Comparison of ENCODE assay signal across 11 cellular contexts in the genomic region with DNA sequence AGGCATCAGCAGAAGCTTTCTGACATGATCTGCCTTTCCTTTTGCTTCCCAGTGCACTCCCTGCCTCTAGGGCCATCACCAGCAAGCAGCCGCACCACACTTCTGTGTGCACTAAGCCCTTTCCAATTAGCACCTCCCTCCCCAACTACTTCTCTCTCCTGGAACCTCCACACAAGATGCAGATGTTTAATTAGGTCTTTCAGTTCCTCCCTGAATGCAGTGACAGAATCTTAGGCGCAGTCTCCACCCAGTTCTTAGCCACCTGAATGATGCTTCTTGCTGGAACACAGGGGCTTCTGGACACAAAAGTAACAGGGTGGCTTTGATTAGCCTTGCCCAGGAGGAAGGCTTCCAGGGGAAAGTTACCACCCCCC. TPM values are rescaled to one million over a fixed set of nuclear protein-coding genes. Genes with fewer than 3 reads are reported as not detected.
DNase-seq lines count a peak whose midpoint lies in the region; ATAC-seq and TF ChIP-seq lines count a peak whose summit lies in the region.
"Had no signal": no experiment of that assay in that cellular context is flagged by ENCODE, and none has a peak within 500 bp of the region (broad histone marks: within the 10 kb centered on the region; RNA-seq: fewer than 3 reads in every experiment).

No MANE protein-coding gene starts in this region.

- ATAC-seq in GM19463 (IDR thresholded peaks at IDR 0.05; ENCODE audit: unreplicated experiment) (peak; percentile 93), HG03025 (IDR thresholded peaks at IDR 0.05; ENCODE audit: low FRiP score, unreplicated experiment) (peak; percentile 78), T-cell (replicated peaks in 1 of 4) (no peak), foreskin keratinocyte (no peak)
- ATAC-seq: PC-3 had no signal

- POLR2A ChIA-PET in GM10248 (lab: Yijun Ruan, JAX) (no interaction called here), T-cell (lab: Charles Lee) (interaction anchor here in 1 of 2 donors (0.6 kb wide), 1 partner anchor 32 kb away, joined by 6 read pairs; no protein-coding TSS in a partner anchor)

- peak overlapping the region; percentile 40 to 46 for H3K27ac Mint-ChIP-seq in T-cell

- peaks cover 13% of the 10 kb centered on the region for H3K4me1 ChIP-seq in foreskin keratinocyte

- CTCF ChIA-PET in GM10248 (lab: Yijun Ruan, JAX) (interaction anchor here (1.1 to 14.5 kb wide), 7 partner anchors 10 to 62 kb away, joined by 3 to 207 read pairs (median 7); no protein-coding TSS in a partner anchor), T-cell (lab: Charles Lee) (no interaction called here)

- peak; percentile 53 for DNase-seq in GM10248 (ENCODE audit: extremely low spot score)
- no peak for DNase-seq in T-cell
- no peak for DNase-seq in foreskin keratinocyte
- DNase-seq in epidermal melanocyte (ENCODE audit: insufficient read length, low spot score): no peak
- no peak for DNase-seq in NCI-H2227 treated with DMSO at 0.1 percent for 48 hours (lab: John Stamatoyannopoulos, UW)
- DNase-seq in SW480 (ENCODE audit: low spot score): no peak
- DNase-seq: activated CD4-positive, alpha-beta T cell treated with anti-CD3 and anti-CD28 coated beads, Interleukin-2, amount 50 U/mL, for 1 hour; PC-3 had no signal

- H3K27me3 Mint-ChIP-seq in T-cell: no peaks in the 10 kb centered on the region

- no peak overlapping the region for H3K27ac ChIP-seq in foreskin keratinocyte
- H3K27ac ChIP-seq: skin epidermis had no signal

- peaks cover 57 to 67% (median 60%) of the 10 kb centered on the region in 3 donors for H3K4me1 Mint-ChIP-seq in T-cell

- H3K9me3 Mint-ChIP-seq in T-cell: no peaks in the 10 kb centered on the region

- H3K27me3 ChIP-seq in foreskin keratinocyte: no peaks in the 10 kb centered on the region

- H3K4me3 Mint-ChIP-seq in T-cell: no peak overlapping the region

- H3K36me3 Mint-ChIP-seq in T-cell: peaks cover 29% of the 10 kb centered on the region

- TF ChIP-seq CTCF in GM10248 (IDR thresholded peaks at IDR 0.05; ENCODE audit: control extremely low read depth, extremely low read depth, low read depth, missing control alignments) (no peak), foreskin keratinocyte (conservative IDR thresholded peaks at IDR 0.05) (no peak)

RNA-seq across cellular contexts. Expression of a gene that starts 32.9 kb away (rescaled TPM):
- 100 to 1,000 TPM in 3 of 5 donors, 10 to 100 TPM in 2; 92.8 to 141 (median 106) TPM for total RNA-seq in T-cell
- 29.6 and 29.7 TPM in 2 replicates for total RNA-seq in foreskin keratinocyte
- 4.2 and 5.9 TPM in 2 replicates for polyA plus RNA-seq in foreskin keratinocyte

Comparison
In these comparisons a context has a peak if more than half of its experiments do, and no peak if none do; other contexts are left out.
1. ATAC-seq: peak in GM19463 (single experiment) and HG03025 (single experiment); none in T-cell (0 of 4) and foreskin keratinocyte (single experiment).